ENCODE assay signal across 9 cellular contexts in genomic region chr1:58841455-58841854, GRCh38. TPM values are rescaled to one million over a fixed set of nuclear protein-coding genes. Genes with fewer than 3 reads are reported as not detected.
DNase-seq lines count a peak whose midpoint lies in the region; ATAC-seq, FAIRE-seq and TF ChIP-seq lines count a peak whose summit lies in the region.
"Had no signal": no experiment of that assay in that cellular context is flagged by ENCODE, and none has a peak within 500 bp of the region (broad histone marks: within the 10 kb centered on the region; RNA-seq: fewer than 3 reads in every experiment).

No MANE protein-coding gene starts in this region.

- no peak overlapping the region for H3K4me3 Mint-ChIP-seq in neural crest cell
- H3K4me3 Mint-ChIP-seq: activated B cell treated with CpG ODN at 0.5 μM for 24 hours had no signal

- no peaks in the 10 kb centered on the region for H3K36me3 Mint-ChIP-seq in neural crest cell (ENCODE audit: low read depth)

- no peak for ATAC-seq in GM19397 (IDR thresholded peaks at IDR 0.05; ENCODE audit: unreplicated experiment)

- H3K27me3 Mint-ChIP-seq in neural crest cell (ENCODE audit: low read depth) = no peaks in the 10 kb centered on the region
- H3K27me3 Mint-ChIP-seq: activated B cell treated with CpG ODN at 0.5 μM for 24 hours had no signal

- H3K9me3 Mint-ChIP-seq in neural crest cell = no peaks in the 10 kb centered on the region
- H3K9me3 Mint-ChIP-seq: activated B cell treated with CpG ODN at 0.5 μM for 24 hours had no signal

- peak; percentile 18 for DNase-seq in NCI-H2227 (lab: John Stamatoyannopoulos, UW; ENCODE audit: unreplicated experiment)
- no peak for DNase-seq in NCI-H2227 treated with DMSO at 0.1 percent for 48 hours (lab: John Stamatoyannopoulos, UW)
- peak; percentile 44 for DNase-seq in M059J (ENCODE audit: low read depth)
- peak; percentile 8 for DNase-seq in central memory CD4-positive, alpha-beta T cell
- no peak for DNase-seq in neural crest cell (ENCODE audit: low read depth, low spot score)
- DNase-seq in frontal cortex (ENCODE audit: low spot score in 2 of 2) = no peak
- no peak for DNase-seq in epidermal melanocyte (ENCODE audit: insufficient read length, low spot score)
- DNase-seq: activated B cell treated with CpG ODN at 0.5 μM for 24 hours had no signal

- H3K4me1 Mint-ChIP-seq in neural crest cell = peaks cover 4% of the 10 kb centered on the region
- H3K4me1 Mint-ChIP-seq: activated B cell treated with CpG ODN at 0.5 μM for 24 hours had no signal

- no peak for FAIRE-seq in frontal cortex (lab: Jason Lieb, UNC)

- TF ChIP-seq CTCF in neural crest cell (conservative IDR thresholded peaks at IDR 0.05) = peak; percentile 44

- H3K27ac Mint-ChIP-seq in neural crest cell (ENCODE audit: unreplicated experiment) = no peak overlapping the region
- H3K27ac Mint-ChIP-seq: activated B cell treated with CpG ODN at 0.5 μM for 24 hours had no signal

RNA-seq across cellular contexts. Expression of gene JUN, which starts 57.6 kb away (rescaled TPM):
- total RNA-seq in M059J (2014; rRNA removed; shearing (Covaris generic)) = 49.3 and 85.5 TPM in 2 replicates
- 28.7 and 29.0 TPM in 2 replicates for total RNA-seq in neural crest cell
- total RNA-seq in frontal cortex = 51.8 TPM

Comparison
In these comparisons a context has a peak if more than half of its experiments do, and no peak if none do; other contexts are left out.
1. DNase-seq: peak in NCI-H2227 (single experiment), M059J (single experiment) and central memory CD4-positive, alpha-beta T cell (single experiment); none in NCI-H2227 treated with DMSO at 0.1 percent for 48 hours (single experiment), neural crest cell (single experiment), frontal cortex (0 of 2) and epidermal melanocyte (single experiment).